ENCODE assay signal across 10 cellular contexts in genomic region chr2:45962522-45962921, GRCh38.
DNase-seq lines count a peak whose midpoint lies in the region; ATAC-seq and TF ChIP-seq lines count a peak whose summit lies in the region.
"Had no signal": no experiment of that assay in that cellular context is flagged by ENCODE, and none has a peak within 500 bp of the region (broad histone marks: within the 10 kb centered on the region; RNA-seq: fewer than 3 reads in every experiment).

No MANE protein-coding gene starts in this region.

- no peaks in the 10 kb centered on the region for H3K9me2 ChIP-seq in Karpas-422 (replicated peaks; ENCODE audit: insufficient read depth, low read length)

- H3K4me3 ChIP-seq in HEK293 (ENCODE audit: low read depth, low read length): no peak overlapping the region
- no peak overlapping the region for H3K4me3 ChIP-seq in Karpas-422 (ENCODE audit: low read length)

- H3K4me2 ChIP-seq in Karpas-422 (ENCODE audit: low read depth, low read length, poor library complexity, severe bottlenecking): no peak overlapping the region

- H3K27me3 Mint-ChIP-seq in activated naive CD8-positive, alpha-beta T cell treated with anti-CD3 and anti-CD28 coated beads, Interleukin-2, amount 50 U/mL, for 24 hours: no peaks in the 10 kb centered on the region

- H3K36me3 ChIP-seq in HEK293 (ENCODE audit: control insufficient read depth in 2 of 2, insufficient read depth in 1 of 2, low read length in 2 of 2) (no peaks in the 10 kb centered on the region), Karpas-422 (ENCODE audit: insufficient read depth, low read length) (peaks cover 4% of the 10 kb centered on the region; the same call in 1 of the 2 replicates)

- CTCF ChIA-PET in HEK293 (lab: Yijun Ruan, JAX): interaction anchor here (0.6 to 0.8 kb wide), 5 partner anchors 23 to 539 kb away, joined by 3 to 6 read pairs (median 4); no protein-coding TSS in a partner anchor

- ATAC-seq in activated naive CD8-positive, alpha-beta T cell treated with anti-CD3 and anti-CD28 coated beads, Interleukin-2, amount 50 U/mL, for 24 hours: no peak
- no peak for ATAC-seq in HG02973 (IDR thresholded peaks at IDR 0.05; ENCODE audit: unreplicated experiment)

- H3K27ac ChIP-seq in HEK293 (ENCODE audit: extremely low read depth, low read depth, low read length) (no peak overlapping the region), Karpas-422 (ENCODE audit: low read length) (no peak overlapping the region)

- no peaks in the 10 kb centered on the region for H3K36me3 Mint-ChIP-seq in activated naive CD8-positive, alpha-beta T cell treated with anti-CD3 and anti-CD28 coated beads, Interleukin-2, amount 50 U/mL, for 24 hours (ENCODE audit: low read depth)

- no peak overlapping the region for H2AFZ ChIP-seq in Karpas-422 (ENCODE audit: low read length)

- DNase-seq in astrocyte of the hippocampus (ENCODE audit: low read depth, low spot score) (peak; percentile 88), hippocampal formation (lab: John Stamatoyannopoulos, UW) (peak; percentile 37 to 43), superior temporal gyrus (ENCODE audit: extremely low spot score) (peak; percentile 52), Karpas-422 (no peak), iPS-NIHi11 (ENCODE audit: low spot score) (no peak)
- DNase-seq in activated naive CD8-positive, alpha-beta T cell treated with anti-CD3 and anti-CD28 coated beads, Interleukin-2, amount 50 U/mL, for 24 hours: no peak

- no peaks in the 10 kb centered on the region for H3K27me3 ChIP-seq in Karpas-422 (ENCODE audit: low read length)

- H3K4me1 ChIP-seq in HEK293 (ENCODE audit: control insufficient read depth, insufficient read depth, low read length) (peaks cover 23% of the 10 kb centered on the region), Karpas-422 (ENCODE audit: low read length) (peaks cover 41% of the 10 kb centered on the region)

- H3K27ac Mint-ChIP-seq in activated naive CD8-positive, alpha-beta T cell treated with anti-CD3 and anti-CD28 coated beads, Interleukin-2, amount 50 U/mL, for 24 hours: no peak overlapping the region
- H3K27ac Mint-ChIP-seq: progenitor cell of endocrine pancreas; T-helper 1 cell treated with Interleukin-12 subunit alpha and Interleukin-12 subunit beta and Interleukin-4 antibody, amounts not matched to agents 30 μg/mL and 1 μg/mL, for 36 hours had no signal

- H3K9ac ChIP-seq in Karpas-422 (ENCODE audit: low read length): no peak overlapping the region

- H3K4me1 Mint-ChIP-seq in activated naive CD8-positive, alpha-beta T cell treated with anti-CD3 and anti-CD28 coated beads, Interleukin-2, amount 50 U/mL, for 24 hours: peaks cover 20% of the 10 kb centered on the region

- POLR2A ChIA-PET in HEK293 (lab: Yijun Ruan, JAX): no interaction called here

- no peak for TF ChIP-seq CTCF in HEK293 (tag by site-specific recombination; IDR thresholded peaks at IDR 0.05)

- H3K79me2 ChIP-seq in Karpas-422 (ENCODE audit: low read length): peaks cover 90% of the 10 kb centered on the region

- no peaks in the 10 kb centered on the region for H3K9me3 Mint-ChIP-seq in activated naive CD8-positive, alpha-beta T cell treated with anti-CD3 and anti-CD28 coated beads, Interleukin-2, amount 50 U/mL, for 24 hours
- H3K9me3 Mint-ChIP-seq: T-helper 1 cell treated with Interleukin-12 subunit alpha and Interleukin-12 subunit beta and Interleukin-4 antibody, amounts not matched to agents 30 μg/mL and 1 μg/mL, for 36 hours had no signal

- no peaks in the 10 kb centered on the region for H4K20me1 ChIP-seq in Karpas-422 (ENCODE audit: insufficient read depth, low read depth, low read length)

- H3K9me3 ChIP-seq in HEK293 (ENCODE audit: control insufficient read depth, insufficient read depth, low read depth, low read length): no peaks in the 10 kb centered on the region
- no peaks in the 10 kb centered on the region for H3K9me3 ChIP-seq in Karpas-422 (ENCODE audit: low read length)

- H3K4me3 Mint-ChIP-seq in activated naive CD8-positive, alpha-beta T cell treated with anti-CD3 and anti-CD28 coated beads, Interleukin-2, amount 50 U/mL, for 24 hours: no peak overlapping the region
- H3K4me3 Mint-ChIP-seq: T-helper 1 cell treated with Interleukin-12 subunit alpha and Interleukin-12 subunit beta and Interleukin-4 antibody, amounts not matched to agents 30 μg/mL and 1 μg/mL, for 36 hours had no signal

TF ChIP-seq in HEK293, 187 proteins besides CTCF, POLR2A, EP300 and RAD21 (continues in another document):
- TF ChIP-seq ZNF433 (tag by site-specific recombination; IDR thresholded peaks at IDR 0.05; ENCODE audit: low read depth) (no peak), ZNF133 (tag by site-specific recombination; IDR thresholded peaks at IDR 0.05) (no peak), ZBTB17 (tag by site-specific recombination; IDR thresholded peaks at IDR 0.05) (0 out of 2 replicates have a peak, but pooled peaks have one; percentile 12), PRDM6 (tag by site-specific recombination; IDR thresholded peaks at IDR 0.05) (peak; percentile 73), ZFHX2 (tag by site-specific recombination; conservative IDR thresholded peaks at IDR 0.05) (0 out of 2 replicates have a peak, but pooled peaks have one; percentile 24), ZNF624 (tag by site-specific recombination; IDR thresholded peaks at IDR 0.05) (no peak), PRDM4 (tag by site-specific recombination; IDR thresholded peaks at IDR 0.05) (peak; percentile 66), ZNF660 (tag by site-specific recombination; IDR thresholded peaks at IDR 0.05) (peak; percentile 66; the same call in 1 of the 2 replicates)
- TF ChIP-seq, protein P1, sequence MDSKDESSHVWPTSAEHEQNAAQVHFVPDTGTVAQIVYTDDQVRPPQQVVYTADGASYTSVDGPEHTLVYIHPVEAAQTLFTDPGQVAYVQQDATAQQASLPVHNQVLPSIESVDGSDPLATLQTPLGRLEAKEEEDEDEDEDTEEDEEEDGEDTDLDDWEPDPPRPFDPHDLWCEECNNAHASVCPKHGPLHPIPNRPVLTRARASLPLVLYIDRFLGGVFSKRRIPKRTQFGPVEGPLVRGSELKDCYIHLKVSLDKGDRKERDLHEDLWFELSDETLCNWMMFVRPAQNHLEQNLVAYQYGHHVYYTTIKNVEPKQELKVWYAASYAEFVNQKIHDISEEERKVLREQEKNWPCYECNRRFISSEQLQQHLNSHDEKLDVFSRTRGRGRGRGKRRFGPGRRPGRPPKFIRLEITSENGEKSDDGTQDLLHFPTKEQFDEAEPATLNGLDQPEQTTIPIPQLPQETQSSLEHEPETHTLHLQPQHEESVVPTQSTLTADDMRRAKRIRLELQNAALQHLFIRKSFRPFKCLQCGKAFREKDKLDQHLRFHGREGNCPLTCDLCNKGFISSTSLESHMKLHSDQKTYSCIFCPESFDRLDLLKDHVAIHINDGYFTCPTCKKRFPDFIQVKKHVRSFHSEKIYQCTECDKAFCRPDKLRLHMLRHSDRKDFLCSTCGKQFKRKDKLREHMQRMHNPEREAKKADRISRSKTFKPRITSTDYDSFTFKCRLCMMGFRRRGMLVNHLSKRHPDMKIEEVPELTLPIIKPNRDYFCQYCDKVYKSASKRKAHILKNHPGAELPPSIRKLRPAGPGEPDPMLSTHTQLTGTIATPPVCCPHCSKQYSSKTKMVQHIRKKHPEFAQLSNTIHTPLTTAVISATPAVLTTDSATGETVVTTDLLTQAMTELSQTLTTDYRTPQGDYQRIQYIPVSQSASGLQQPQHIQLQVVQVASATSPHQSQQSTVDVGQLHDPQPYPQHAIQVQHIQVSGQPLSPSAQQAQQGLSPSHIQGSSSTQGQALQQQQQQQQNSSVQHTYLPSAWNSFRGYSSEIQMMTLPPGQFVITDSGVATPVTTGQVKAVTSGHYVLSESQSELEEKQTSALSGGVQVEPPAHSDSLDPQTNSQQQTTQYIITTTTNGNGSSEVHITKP (tag by site-specific recombination; IDR thresholded peaks at IDR 0.05): peak; percentile 45; the same call in 1 of the 2 replicates

Comparison
In these comparisons a context has a peak if more than half of its experiments do, and no peak if none do; other contexts are left out.
1. DNase-seq: peak in astrocyte of the hippocampus (single experiment), hippocampal formation (2 of 2) and superior temporal gyrus (single experiment); none in Karpas-422 (single experiment), activated naive CD8-positive, alpha-beta T cell treated with anti-CD3 and anti-CD28 coated beads, Interleukin-2, amount 50 U/mL, for 24 hours (single experiment) and iPS-NIHi11 (single experiment).